ENCODE assay signal across 16 cellular contexts in the genomic region with DNA sequence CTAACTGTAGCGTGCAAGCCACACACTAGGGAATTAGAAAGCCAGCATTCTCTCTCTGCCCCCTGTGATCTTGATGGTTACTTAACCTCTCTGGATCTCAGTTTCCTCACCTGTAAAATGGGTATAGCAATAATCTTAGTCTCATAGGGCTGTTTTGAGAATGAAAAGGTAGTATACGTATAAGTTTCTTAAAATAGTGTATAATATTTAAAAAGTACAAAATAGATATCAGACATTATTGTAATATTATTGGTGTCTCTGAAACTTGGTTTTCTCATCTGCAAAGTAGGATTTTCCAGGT.
DNase-seq lines count a peak whose midpoint lies in the region; ATAC-seq and TF ChIP-seq lines count a peak whose summit lies in the region.
"Had no signal": no experiment of that assay in that cellular context is flagged by ENCODE, and none has a peak within 500 bp of the region (broad histone marks: within the 10 kb centered on the region; RNA-seq: fewer than 3 reads in every experiment).

No MANE protein-coding gene starts in this region.

- H3K27ac Mint-ChIP-seq in brain = peak overlapping the region in 3 of 5 experiments; percentile 46 to 78 (median 78)
- H3K27ac Mint-ChIP-seq in activated T-helper 17 cell treated with anti-CD3 and anti-CD28 coated beads, Interleukin-2, amount 50 U/mL, for 72 hours = no peak overlapping the region
- H3K27ac Mint-ChIP-seq: CD4-positive, CD25-positive, alpha-beta regulatory T cell had no signal

- BruUV-seq in A673 (replicated peaks; lab: Mats Ljungman, UMichigan) = no TSS peak

- TF ChIP-seq CTCF in A673 (conservative IDR thresholded peaks at IDR 0.05; ENCODE audit: low read depth, low read length) (no peak), VCaP (conservative IDR thresholded peaks at IDR 0.05) (no peak), brain (conservative IDR thresholded peaks at IDR 0.05) (no peak), colonic mucosa (IDR thresholded peaks at IDR 0.05) (no peak)

- H3K9me3 Mint-ChIP-seq in brain = peaks cover 0 to 3% (median 0%) of the 10 kb centered on the region in 5 experiments
- H3K9me3 Mint-ChIP-seq in activated T-helper 17 cell treated with anti-CD3 and anti-CD28 coated beads, Interleukin-2, amount 50 U/mL, for 72 hours = no peaks in the 10 kb centered on the region
- H3K9me3 Mint-ChIP-seq: CD4-positive, CD25-positive, alpha-beta regulatory T cell had no signal

- H3K9ac ChIP-seq in colonic mucosa (ENCODE audit: low read depth in 2 of 2, low read length in 2 of 2) = no peak overlapping the region
- H3K9ac ChIP-seq: BLaER1 treated with 17β-estradiol and CSF1 and Interleukin-3, amounts not matched to agents 10 nM and 100 nM had no signal

- CTCF ChIA-PET in A673 (lab: Charles Lee) = no interaction called here

- no peak for ATAC-seq in activated T-helper 17 cell treated with anti-CD3 and anti-CD28 coated beads, Interleukin-2, amount 50 U/mL, for 72 hours (replicated peaks)

- H3K9me3 ChIP-seq in A673 (ENCODE audit: low read depth, low read length, poor library complexity, severe bottlenecking) (no peaks in the 10 kb centered on the region), colonic mucosa (no peaks in the 10 kb centered on the region)
- H3K9me3 ChIP-seq: BLaER1 treated with 17β-estradiol and CSF1 and Interleukin-3, amounts not matched to agents 10 nM and 100 nM had no signal

- H3K36me3 ChIP-seq in A673 (ENCODE audit: insufficient read depth, low read length, poor library complexity, severe bottlenecking) (no peaks in the 10 kb centered on the region), colonic mucosa (no peaks in the 10 kb centered on the region)
- H3K36me3 ChIP-seq: BLaER1 treated with 17β-estradiol and CSF1 and Interleukin-3, amounts not matched to agents 10 nM and 100 nM had no signal

- peak overlapping the region in 2 of 5 experiments; percentile 62 to 81 for H3K4me3 Mint-ChIP-seq in brain
- no peak overlapping the region for H3K4me3 Mint-ChIP-seq in activated T-helper 17 cell treated with anti-CD3 and anti-CD28 coated beads, Interleukin-2, amount 50 U/mL, for 72 hours
- H3K4me3 Mint-ChIP-seq: CD4-positive, CD25-positive, alpha-beta regulatory T cell had no signal

- H3K4me3 ChIP-seq in A673 (ENCODE audit: low read depth, low read length, poor library complexity, severe bottlenecking) (no peak overlapping the region), colonic mucosa (no peak overlapping the region)
- H3K4me3 ChIP-seq: BLaER1 treated with 17β-estradiol and CSF1 and Interleukin-3, amounts not matched to agents 10 nM and 100 nM; GM12878 had no signal

- peaks cover 6% of the 10 kb centered on the region for H3K27me3 Mint-ChIP-seq in brain
- H3K27me3 Mint-ChIP-seq in activated T-helper 17 cell treated with anti-CD3 and anti-CD28 coated beads, Interleukin-2, amount 50 U/mL, for 72 hours = peaks cover 3% of the 10 kb centered on the region
- H3K27me3 Mint-ChIP-seq: CD4-positive, CD25-positive, alpha-beta regulatory T cell had no signal

- H3K36me3 Mint-ChIP-seq in brain = no peaks in the 10 kb centered on the region
- H3K36me3 Mint-ChIP-seq in activated T-helper 17 cell treated with anti-CD3 and anti-CD28 coated beads, Interleukin-2, amount 50 U/mL, for 72 hours (ENCODE audit: low read depth) = no peaks in the 10 kb centered on the region
- H3K36me3 Mint-ChIP-seq: CD4-positive, CD25-positive, alpha-beta regulatory T cell had no signal

- no peak for DNase-seq in A673 (ENCODE audit: low spot score)
- no peak for DNase-seq in colonic mucosa
- no peak for DNase-seq in NCI-H2081 (lab: John Stamatoyannopoulos, UW)
- no peak for DNase-seq in NCI-H2107 (lab: John Stamatoyannopoulos, UW)
- DNase-seq: 8988T; ACHN; Calu3; CD4-positive, CD25-positive, alpha-beta regulatory T cell; DMS79 had no signal

- POLR2A ChIA-PET in A673 (lab: Charles Lee; ENCODE audit: low non-redundant PET) = no interaction called here

- intact Hi-C loops in A673 (cut with micrococcal nuclease; ENCODE audit: unreplicated experiment) = loop anchor here (10.0 kb wide), 1 partner anchor 100 kb away; no protein-coding TSS in a partner anchor
- intact Hi-C loops in colonic mucosa (cut with DNase I) = no loop called here

- H3K4me1 Mint-ChIP-seq in brain = peaks cover 70% of the 10 kb centered on the region
- no peaks in the 10 kb centered on the region for H3K4me1 Mint-ChIP-seq in activated T-helper 17 cell treated with anti-CD3 and anti-CD28 coated beads, Interleukin-2, amount 50 U/mL, for 72 hours
- H3K4me1 Mint-ChIP-seq: CD4-positive, CD25-positive, alpha-beta regulatory T cell had no signal

- H3K4me1 ChIP-seq in A673 (ENCODE audit: insufficient read depth, low read length, poor library complexity, severe bottlenecking) (peaks cover 95% of the 10 kb centered on the region), colonic mucosa (no peaks in the 10 kb centered on the region)

- peak overlapping the region; percentile 72 for H3K27ac ChIP-seq in A673 (ENCODE audit: low read depth, low read length, poor library complexity, severe bottlenecking)
- H3K27ac ChIP-seq in VCaP = peak overlapping the region; percentile 82; the same call in 1 of the 2 replicates
- H3K27ac ChIP-seq in layer of hippocampus (ENCODE audit: low read depth, low read length) = peak overlapping the region; percentile 59
- H3K27ac ChIP-seq in colonic mucosa = no peak overlapping the region
- H3K27ac ChIP-seq: BLaER1 treated with 17β-estradiol and CSF1 and Interleukin-3, amounts not matched to agents 10 nM and 100 nM; HL-60 had no signal

- no peaks in the 10 kb centered on the region for H3K27me3 ChIP-seq in A673 (replicated peaks; ENCODE audit: insufficient read depth, low read depth, low read length, poor library complexity)
- no peaks in the 10 kb centered on the region for H3K27me3 ChIP-seq in layer of hippocampus (ENCODE audit: control insufficient read depth, insufficient read depth, low read length)
- no peaks in the 10 kb centered on the region for H3K27me3 ChIP-seq in colonic mucosa
